Comparison of ENCODE assay signal across 11 cellular contexts in genomic region chr5:117077142-117077541, GRCh38.
DNase-seq lines count a peak whose midpoint lies in the region; ATAC-seq, FAIRE-seq and TF ChIP-seq lines count a peak whose summit lies in the region.
"Had no signal": no experiment of that assay in that cellular context is flagged by ENCODE, and none has a peak within 500 bp of the region (broad histone marks: within the 10 kb centered on the region; RNA-seq: fewer than 3 reads in every experiment).

No MANE protein-coding gene starts in this region.

- no peak overlapping the region for H3K4ac ChIP-seq in H1 (replicated peaks; ENCODE audit: insufficient read length, low read depth, low read length)

- no peak overlapping the region for H3K4me3 Mint-ChIP-seq in activated CD4-positive, alpha-beta memory T cell treated with anti-CD3 and anti-CD28 coated beads for 36 hours
- H3K4me3 Mint-ChIP-seq: activated CD4-positive, alpha-beta memory T cell treated with anti-CD3 and anti-CD28 coated beads, Interleukin-2, amount 10 ng/mL, durations not matched to agents 7 days and 5 days; memory B cell had no signal

- no peak overlapping the region for H2BK15ac ChIP-seq in H1 (ENCODE audit: low read length)

- no peak for TF ChIP-seq EP300 in H1 (IDR thresholded peaks at IDR 0.05; ENCODE audit: borderline replicate concordance in 1 of 2, low read depth in 2 of 2, low read length in 2 of 2)

- no peak overlapping the region for H2BK12ac ChIP-seq in H1 (ENCODE audit: low read depth, low read length)

- 75% methylated on average over 2 of the region's 2 CpGs; no CpG with 5 or more reads in 1 of the 2 experiments for WGBS in H1 (ENCODE audit: extremely low coverage in 1 of 2, insufficient coverage in 1 of 2, insufficient read length in 1 of 2, insufficient replicate concordance in 2 of 2, low coverage in 1 of 2, low lambda C conversion rate in 2 of 2, missing lambda C conversion rate in 1 of 2), 2 experiments

- no peak overlapping the region for H2BK120ac ChIP-seq in H1 (replicated peaks; ENCODE audit: low read depth, low read length)

- no peaks in the 10 kb centered on the region for H3K27me3 ChIP-seq in left ventricle myocardium inferior (ENCODE audit: low read depth)
- no peaks in the 10 kb centered on the region for H3K27me3 ChIP-seq in H1 (replicated peaks in 1 of 4; ENCODE audit: control insufficient read depth in 3 of 4, extremely low read depth in 1 of 4, insufficient read depth in 3 of 4, low read length in 3 of 4)
- H3K27me3 ChIP-seq: suprapubic skin had no signal

- H2AFZ ChIP-seq in H1 (ENCODE audit: low read length), result peak overlapping the region; percentile 52; the same call in 1 of the 2 replicates

- H2AK5ac ChIP-seq in H1 (ENCODE audit: low read depth, low read length), result no peak overlapping the region

- H3K79me1 ChIP-seq in H1 (ENCODE audit: low read depth, low read length), result no peaks in the 10 kb centered on the region

- H3K36me3 ChIP-seq in left ventricle myocardium inferior (no peaks in the 10 kb centered on the region), H1 (ENCODE audit: control insufficient read depth in 2 of 4, insufficient read depth in 4 of 4, low read length in 3 of 4) (no peaks in the 10 kb centered on the region)
- H3K36me3 ChIP-seq: suprapubic skin had no signal

- H4K8ac ChIP-seq in H1 (ENCODE audit: extremely low read depth, insufficient read depth, low read length), result no peak overlapping the region

- H4K5ac ChIP-seq in H1 (ENCODE audit: insufficient read length, low read depth, low read length), result no peak overlapping the region

- no peaks in the 10 kb centered on the region for H3K4me1 Mint-ChIP-seq in activated CD4-positive, alpha-beta memory T cell treated with anti-CD3 and anti-CD28 coated beads for 36 hours (ENCODE audit: low read depth)
- H3K4me1 Mint-ChIP-seq: activated CD4-positive, alpha-beta memory T cell treated with anti-CD3 and anti-CD28 coated beads, Interleukin-2, amount 10 ng/mL, durations not matched to agents 7 days and 5 days; memory B cell had no signal

- no peak overlapping the region for H3K56ac ChIP-seq in H1 (replicated peaks; ENCODE audit: insufficient read length, low read depth, low read length)

- no peaks in the 10 kb centered on the region for H3K4me1 ChIP-seq in left ventricle myocardium inferior
- peaks cover 0 to 5% (median 1%) of the 10 kb centered on the region in 4 experiments; a peak in 3 of 7 replicates for H3K4me1 ChIP-seq in H1 (replicated peaks in 1 of 4; ENCODE audit: control insufficient read depth in 3 of 4, insufficient read depth in 4 of 4, low read length in 3 of 4)
- H3K4me1 ChIP-seq: suprapubic skin had no signal

- TF ChIP-seq POLR2A in H1 (IDR thresholded peaks at IDR 0.05; ENCODE audit: control extremely low read depth in 1 of 2, low read depth in 2 of 2, low read length in 2 of 2), result no peak

- H3K9me3 Mint-ChIP-seq in activated CD4-positive, alpha-beta memory T cell treated with anti-CD3 and anti-CD28 coated beads for 36 hours, result peaks cover 4% of the 10 kb centered on the region
- H3K9me3 Mint-ChIP-seq: activated CD4-positive, alpha-beta memory T cell treated with anti-CD3 and anti-CD28 coated beads, Interleukin-2, amount 10 ng/mL, durations not matched to agents 7 days and 5 days; memory B cell had no signal

- no peak overlapping the region for H4K91ac ChIP-seq in H1 (replicated peaks; ENCODE audit: insufficient read length, low read length)

- CTCF ChIA-PET in H1 (lab: Charles Lee; ENCODE audit: partially characterized antibody), result interaction anchor here (0.6 to 1.7 kb wide), 7 partner anchors 20 to 1029 kb away, joined by 3 to 5 read pairs (median 3); no protein-coding TSS in a partner anchor
- CTCF ChIA-PET in activated CD4-positive, alpha-beta memory T cell treated with anti-CD3 and anti-CD28 coated beads for 36 hours (lab: Charles Lee), result no interaction called here

- no peaks in the 10 kb centered on the region for H4K20me1 ChIP-seq in H1 (replicated peaks in 1 of 2; ENCODE audit: control insufficient read depth in 1 of 2, insufficient read depth in 2 of 2, low read length in 2 of 2)

- FAIRE-seq in H1 (lab: Jason Lieb, UNC), result no peak

- POLR2A ChIA-PET in H1 (lab: Charles Lee; ENCODE audit: partially characterized antibody), result no interaction called here
- POLR2A ChIA-PET in activated CD4-positive, alpha-beta memory T cell treated with anti-CD3 and anti-CD28 coated beads for 36 hours (lab: Charles Lee), result no interaction called here

- no peaks in the 10 kb centered on the region for H3K36me3 Mint-ChIP-seq in activated CD4-positive, alpha-beta memory T cell treated with anti-CD3 and anti-CD28 coated beads for 36 hours
- H3K36me3 Mint-ChIP-seq: memory B cell had no signal

- H3K4me2 ChIP-seq in H1 (ENCODE audit: insufficient read depth in 1 of 2, low read depth in 2 of 2, low read length in 2 of 2), result no peak overlapping the region

- H3K27ac ChIP-seq in left ventricle myocardium inferior (replicated peaks) (no peak overlapping the region), H1 (ENCODE audit: low read depth, low read length) (no peak overlapping the region)
- H3K27ac ChIP-seq: suprapubic skin had no signal

- H3K18ac ChIP-seq in H1 (ENCODE audit: extremely low read depth, low read length), result no peak overlapping the region

- H3K9me3 ChIP-seq in left ventricle myocardium inferior (replicated peaks) (peaks cover 4% of the 10 kb centered on the region), H1 (ENCODE audit: insufficient read depth in 2 of 2, low read depth in 1 of 2, low read length in 1 of 2) (no peaks in the 10 kb centered on the region)
- H3K9me3 ChIP-seq: suprapubic skin had no signal

- H3K14ac ChIP-seq in H1 (ENCODE audit: insufficient read length), result no peak overlapping the region

- ATAC-seq in Right ventricle myocardium superior (ENCODE audit: poor library complexity) (no peak), GM18511 (IDR thresholded peaks at IDR 0.05; ENCODE audit: unreplicated experiment) (no peak)

- TF ChIP-seq RAD21 in H1 (IDR thresholded peaks at IDR 0.05 in 1 of 2, conservative IDR thresholded peaks at IDR 0.05 in 1 of 2; ENCODE audit: low read depth in 2 of 2, low read length in 2 of 2), result peak; percentile 47 to 52

- no peak overlapping the region for H3K4me3 ChIP-seq in left ventricle myocardium inferior
- no peak overlapping the region for H3K4me3 ChIP-seq in H1 (ENCODE audit: extremely low read depth in 1 of 4, insufficient read depth in 2 of 4, low read depth in 3 of 4, low read length in 4 of 4)
- H3K4me3 ChIP-seq: suprapubic skin had no signal

- no peak overlapping the region for H3K23ac ChIP-seq in H1 (ENCODE audit: insufficient read length)

- H3K23me2 ChIP-seq in H1 (ENCODE audit: low read depth, low read length), result no peaks in the 10 kb centered on the region

- H3K27me3 Mint-ChIP-seq in activated CD4-positive, alpha-beta memory T cell treated with anti-CD3 and anti-CD28 coated beads for 36 hours, result no peaks in the 10 kb centered on the region
- H3K27me3 Mint-ChIP-seq: activated CD4-positive, alpha-beta memory T cell treated with anti-CD3 and anti-CD28 coated beads, Interleukin-2, amount 10 ng/mL, durations not matched to agents 7 days and 5 days; memory B cell had no signal

- intact Hi-C loops in left ventricle myocardium inferior (cut with micrococcal nuclease) (no loop called here), Right ventricle myocardium superior (cut with DNase I) (no loop called here)
- intact Hi-C loops in activated CD4-positive, alpha-beta memory T cell treated with anti-CD3 and anti-CD28 coated beads for 36 hours (cut with micrococcal nuclease), result no loop called here

- no peak overlapping the region for H3K9ac ChIP-seq in H1 (replicated peaks in 1 of 4; ENCODE audit: extremely low read depth in 1 of 4, low read depth in 3 of 4, low read length in 3 of 4)

- TF ChIP-seq CTCF in left ventricle myocardium inferior (IDR thresholded peaks at IDR 0.05; ENCODE audit: borderline replicate concordance) (peak; percentile 56), H1 (IDR thresholded peaks at IDR 0.05; ENCODE audit: control extremely low read depth in 1 of 3, insufficient read depth in 1 of 3, low read depth in 1 of 3, low read length in 3 of 3) (peak in 2 of 3 experiments; percentile 15 to 59; a peak in 2 of 4 replicates)

- no peak overlapping the region for H2BK5ac ChIP-seq in H1 (ENCODE audit: low read depth, low read length)

- no peak overlapping the region for H2BK20ac ChIP-seq in H1 (ENCODE audit: low read length)

- DNase-seq in left ventricle myocardium inferior (no peak), Right ventricle myocardium superior (no peak), MV-4-11 (lab: John Stamatoyannopoulos, UW) (peak; percentile 4), H1 (ENCODE audit: low read depth in 1 of 2, low spot score in 2 of 2) (no peak), cerebellar cortex (ENCODE audit: low spot score) (no peak), amygdala (lab: John Stamatoyannopoulos, UW) (no peak)
- DNase-seq in activated CD4-positive, alpha-beta memory T cell treated with anti-CD3 and anti-CD28 coated beads for 36 hours, result no peak
- DNase-seq: activated CD4-positive, alpha-beta memory T cell treated with anti-CD3 and anti-CD28 coated beads, Interleukin-2, amount 10 ng/mL, durations not matched to agents 7 days and 5 days had no signal

- no peaks in the 10 kb centered on the region for H3K79me2 ChIP-seq in H1 (ENCODE audit: control insufficient read depth in 1 of 2, insufficient read depth in 2 of 2, low read length in 2 of 2)

- H3K27ac Mint-ChIP-seq in activated CD4-positive, alpha-beta memory T cell treated with anti-CD3 and anti-CD28 coated beads for 36 hours, result no peak overlapping the region
- H3K27ac Mint-ChIP-seq: activated CD4-positive, alpha-beta memory T cell treated with anti-CD3 and anti-CD28 coated beads, Interleukin-2, amount 10 ng/mL, durations not matched to agents 7 days and 5 days; memory B cell had no signal

TF ChIP-seq in H1, 55 proteins besides CTCF, POLR2A, EP300 and RAD21:
- TF ChIP-seq MAFK (IDR thresholded peaks at IDR 0.05; ENCODE audit: low read depth, low read length) (peak; percentile 31; the same call in 1 of the 2 replicates), SIX5 (IDR thresholded peaks at IDR 0.05; ENCODE audit: low read depth, low read length) (no peak), BACH1 (IDR thresholded peaks at IDR 0.05; ENCODE audit: low read length) (peak; percentile 60; the same call in 1 of the 2 replicates), CEBPB (IDR thresholded peaks at IDR 0.05; ENCODE audit: low read depth, low read length) (peak; percentile 74), CBX8 (IDR thresholded peaks at IDR 0.05; ENCODE audit: borderline replicate concordance, low read depth, low read length) (no peak), ATF3 (IDR thresholded peaks at IDR 0.05; ENCODE audit: insufficient read depth, low read depth, low read length) (no peak)
TF ChIP-seq in H1: peak in this region for 3.
